ENCODE assay signal across 8 cellular contexts in the genomic region with DNA sequence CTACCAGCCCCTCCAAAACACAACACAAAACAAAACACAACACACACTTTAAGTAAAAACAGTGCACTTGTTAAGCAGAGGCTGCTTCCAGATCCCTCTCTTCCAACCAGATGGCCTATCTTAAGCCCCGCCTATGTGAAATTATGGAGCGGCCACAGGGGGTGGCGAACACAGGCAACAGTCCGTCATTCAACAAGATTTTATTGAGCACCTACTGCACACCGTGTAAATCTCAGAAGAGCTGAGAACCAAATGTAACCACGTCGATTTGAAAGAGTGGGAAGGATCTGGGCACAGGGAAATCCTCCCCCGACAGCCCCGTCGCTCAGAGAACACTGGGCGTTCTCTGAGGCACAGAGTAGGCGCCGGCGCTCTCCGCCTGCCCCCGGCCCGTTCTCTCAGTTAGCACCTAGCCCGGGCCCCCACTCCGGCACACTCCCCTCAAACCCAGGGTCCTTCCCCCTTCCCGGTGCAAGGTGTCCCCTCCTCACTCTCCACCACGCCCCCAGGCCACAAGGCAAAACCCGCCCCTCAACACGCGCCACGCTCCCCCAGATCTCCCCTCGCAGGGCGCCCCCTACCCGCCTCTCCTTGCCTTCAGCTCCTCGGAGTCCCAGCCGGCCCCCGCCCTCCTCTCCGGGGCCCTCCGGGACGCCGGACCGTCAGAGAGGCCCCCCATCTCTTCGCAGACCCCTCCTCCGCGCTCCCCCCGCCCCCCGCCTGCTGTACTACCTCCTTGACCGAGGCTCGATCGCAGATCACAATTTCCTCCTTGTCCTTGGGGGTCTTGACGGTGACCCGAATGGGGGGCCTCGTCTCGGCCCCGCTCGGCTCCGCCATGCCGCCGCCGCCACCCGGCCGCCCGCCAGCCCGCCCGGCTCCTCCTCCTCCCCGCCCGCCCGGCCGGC. TPM values are rescaled to one million over a fixed set of nuclear protein-coding genes. Genes with fewer than 3 reads are reported as not detected.
DNase-seq lines count a peak whose midpoint lies in the region; ATAC-seq, FAIRE-seq and TF ChIP-seq lines count a peak whose summit lies in the region.

No MANE protein-coding gene starts in this region.

- peak overlapping the region; percentile 90 for H3K4me3 Mint-ChIP-seq in activated B cell treated with CpG ODN at 0.5 μM for 24 hours

- H3K27ac Mint-ChIP-seq in activated B cell treated with CpG ODN at 0.5 μM for 24 hours = peak overlapping the region; percentile 66

- CTCF ChIA-PET in activated B cell treated with CpG ODN at 0.5 μM for 24 hours (lab: Charles Lee) = interaction anchor here (1.2 to 1.9 kb wide), 2 partner anchors 13 to 28 kb away, joined by 3 to 4 read pairs; no protein-coding TSS in a partner anchor

- FAIRE-seq in bronchial epithelial cell (lab: Jason Lieb, UNC) (no peak), kidney (lab: Jason Lieb, UNC) (no peak)

- POLR2A ChIA-PET in activated B cell treated with CpG ODN at 0.5 μM for 24 hours (lab: Charles Lee) = interaction anchor here (0.6 to 1.4 kb wide), 8 partner anchors 32 to 390 kb away, joined by 3 to 7 read pairs (median 5); partner anchors contain the start of genes KHDC4 and SSR2

- no peaks in the 10 kb centered on the region for H3K9me3 Mint-ChIP-seq in activated B cell treated with CpG ODN at 0.5 μM for 24 hours

- peaks cover 29% of the 10 kb centered on the region for H3K4me1 Mint-ChIP-seq in activated B cell treated with CpG ODN at 0.5 μM for 24 hours

- H3K4me1 ChIP-seq in kidney (ENCODE audit: control insufficient read depth in 1 of 2, insufficient read depth in 1 of 2, low read depth in 1 of 2, low read length in 2 of 2) = peaks cover 6 to 7% of the 10 kb centered on the region in 2 donors

- no peaks in the 10 kb centered on the region for H3K27me3 Mint-ChIP-seq in activated B cell treated with CpG ODN at 0.5 μM for 24 hours

- H3K36me3 Mint-ChIP-seq in activated B cell treated with CpG ODN at 0.5 μM for 24 hours (ENCODE audit: low read depth) = peaks cover 43% of the 10 kb centered on the region

- peak overlapping the region; percentile 23 to 51 for H3K27ac ChIP-seq in kidney (ENCODE audit: low read depth in 2 of 2, low read length in 2 of 2)

- H3K9ac ChIP-seq in kidney (ENCODE audit: low read length in 2 of 2) = peak overlapping the region; percentile 34 to 61

- no peaks in the 10 kb centered on the region for H3K9me3 ChIP-seq in kidney (ENCODE audit: control insufficient read depth in 1 of 2, low read length in 2 of 2)

- TF ChIP-seq CTCF in activated B cell treated with CpG ODN at 0.5 μM for 24 hours (IDR thresholded peaks at IDR 0.05) (no peak), bronchial epithelial cell (IDR thresholded peaks at IDR 0.05; ENCODE audit: insufficient read depth, low read length, severe bottlenecking) (peak; percentile 43), kidney (IDR thresholded peaks at IDR 0.05; ENCODE audit: borderline replicate concordance, extremely low read depth, insufficient read depth) (peak; percentile 20)

- peaks cover 15% of the 10 kb centered on the region for H3K36me3 ChIP-seq in bronchial epithelial cell (ENCODE audit: control insufficient read depth, insufficient read depth, low read length)
- H3K36me3 ChIP-seq in kidney (ENCODE audit: control insufficient read depth in 1 of 2, insufficient read depth in 2 of 2, low read length in 2 of 2) = peaks cover 3 to 11% of the 10 kb centered on the region in 2 donors

- H3K27me3 ChIP-seq in bronchial epithelial cell (ENCODE audit: control insufficient read depth, insufficient read depth, low read length) = no peaks in the 10 kb centered on the region

- ATAC-seq in activated B cell treated with CpG ODN at 0.5 μM for 24 hours (ENCODE audit: low read depth) = peak; percentile 35
- no peak for ATAC-seq in GM21447 (IDR thresholded peaks at IDR 0.05; ENCODE audit: unreplicated experiment)

- H3K4me3 ChIP-seq in bronchial epithelial cell (ENCODE audit: low read depth, low read length) (peak overlapping the region; percentile 81), kidney (ENCODE audit: low read length in 2 of 2) (peak overlapping the region; percentile 69 to 85)

- DNase-seq in AG08395 (ENCODE audit: low spot score) = peak; percentile 69
- peak; percentile 82 for DNase-seq in GM19238 (ENCODE audit: insufficient read length, low spot score)
- DNase-seq in NCI-H2171 (lab: John Stamatoyannopoulos, UW) = peak; percentile 67
- DNase-seq in activated B cell treated with CpG ODN at 0.5 μM for 24 hours = peak; percentile 69
- peak; percentile 69 for DNase-seq in bronchial epithelial cell (ENCODE audit: low read depth)
- peak; percentile 90 for DNase-seq in kidney
- DNase-seq in stimulated activated CD4-positive, alpha-beta T cell treated with anti-CD3 and anti-CD28 coated beads, Interleukin-15, amount 100 ng/mL, for 1 hour (ENCODE audit: low read depth in 1 of 2, low spot score in 1 of 2) = peak; percentile 39 to 60

- intact Hi-C loops in activated B cell treated with CpG ODN at 0.5 μM for 24 hours (cut with micrococcal nuclease) (loop anchor here (5.0 to 10.0 kb wide), 3 partner anchors 76 to 798 kb away; partner anchors contain the start of genes ARHGEF2, ENTREP3 and RIT1), kidney (cut with DNase I) (no loop called here)

RNA-seq across cellular contexts. Expression of gene UBQLN4, which starts 0.5 kb away (rescaled TPM):
- total RNA-seq in activated B cell treated with CpG ODN at 0.5 μM for 24 hours (28.1 and 32.5 TPM in 2 replicates), bronchial epithelial cell (13.7 and 17.4 TPM in 2 replicates), kidney (24.5 TPM)
- polyA plus RNA-seq in kidney (ENCODE audit: insufficient read depth, low read depth, low replicate concordance) = 24.6 TPM

RNA-seq across cellular contexts. Expression of gene LAMTOR2, which starts 1.5 kb away (rescaled TPM):
- total RNA-seq in activated B cell treated with CpG ODN at 0.5 μM for 24 hours (45.9 and 48.0 TPM in 2 replicates), bronchial epithelial cell (46.6 and 74.6 TPM in 2 replicates), kidney (50.8 TPM)
- 200 TPM for polyA plus RNA-seq in kidney (ENCODE audit: insufficient read depth, low read depth, low replicate concordance)

RNA-seq across cellular contexts. Expression of gene RAB25, which starts 7.8 kb away (rescaled TPM):
- 0.32 and 0.38 TPM in 2 replicates for total RNA-seq in activated B cell treated with CpG ODN at 0.5 μM for 24 hours
- 30.3 and 83.7 TPM in 2 replicates for total RNA-seq in bronchial epithelial cell
- 51.4 TPM for total RNA-seq in kidney
- 73.0 TPM for polyA plus RNA-seq in kidney (ENCODE audit: insufficient read depth, low read depth, low replicate concordance)

RNA-seq across cellular contexts. Expression of gene MEX3A, which starts 29.1 kb away (rescaled TPM):
- 0.39 and 0.47 TPM in 2 replicates for total RNA-seq in activated B cell treated with CpG ODN at 0.5 μM for 24 hours
- total RNA-seq in bronchial epithelial cell = 0.13 and 0.53 TPM in 2 replicates
- 1.7 TPM for total RNA-seq in kidney
- polyA plus RNA-seq in kidney (ENCODE audit: insufficient read depth, low read depth, low replicate concordance) = 1.0 TPM

RNA-seq across cellular contexts. Expression of gene SSR2, which starts 32.4 kb away (rescaled TPM):
- total RNA-seq in activated B cell treated with CpG ODN at 0.5 μM for 24 hours (136 and 146 TPM in 2 replicates), bronchial epithelial cell (225 and 564 TPM in 2 replicates), kidney (175 TPM)
- polyA plus RNA-seq in kidney (ENCODE audit: insufficient read depth, low read depth, low replicate concordance) = 300 TPM

Comparison
In these comparisons a context has a peak if more than half of its experiments do, and no peak if none do; other contexts are left out.
1. RNA of gene RAB25, which starts 7.8 kb away (total RNA-seq): 51.4 TPM in kidney (single experiment) and 30.3 to 83.7 TPM in bronchial epithelial cell; 0.32 to 0.38 TPM in activated B cell treated with CpG ODN at 0.5 μM for 24 hours; every median in the first group is over 10 times any median in the second.
2. Peak in every context shown above with its lines, with median percentiles within 50 percentile points of each other: DNase-seq.